31 cellular contexts compared by ENCODE assay signal in genomic region chr12:123528858-123529257, GRCh38.
"Had no signal": no experiment of that assay in that cellular context is flagged by ENCODE, and none has a peak within 500 bp of the region (broad histone marks: within the 10 kb centered on the region; RNA-seq: fewer than 3 reads in every experiment).

No MANE protein-coding gene starts in this region.

- H3K4me2 ChIP-seq: KMS-11 had no signal

- H3K27me3 ChIP-seq: brain microvascular endothelial cell, cardiac muscle cell, MG63, Peyer's patch had no signal

- H3K4me3 ChIP-seq: cardiac muscle cell, MG63, Peyer's patch had no signal

- H3K4me3 Mint-ChIP-seq: activated B cell treated with CpG ODN at 0.5 μM for 24 hours; activated CD4-positive, alpha-beta memory T cell treated with anti-CD3 and anti-CD28 coated beads, Interleukin-2, amount 10 ng/mL, durations not matched to agents 7 days and 5 days; activated naive CD8-positive, alpha-beta T cell treated with anti-CD3 and anti-CD28 coated beads, Interleukin-2, amount 50 U/mL, for 24 hours; activated T-cell treated with anti-CD3 and anti-CD28 coated beads, Interleukin-2, amount 50 U/mL, for 72 hours had no signal

- FAIRE-seq: TTC549 had no signal

- H3K27me3 Mint-ChIP-seq: activated CD4-positive, alpha-beta memory T cell treated with anti-CD3 and anti-CD28 coated beads, Interleukin-2, amount 10 ng/mL, durations not matched to agents 7 days and 5 days; activated naive CD8-positive, alpha-beta T cell treated with anti-CD3 and anti-CD28 coated beads, Interleukin-2, amount 50 U/mL, for 24 hours; IgD-negative memory B cell had no signal

- H3K9me3 ChIP-seq: MG63, Peyer's patch had no signal

- H3K27ac ChIP-seq: brain microvascular endothelial cell, cardiac muscle cell, KMS-11, Peyer's patch had no signal

- H3K9me3 Mint-ChIP-seq: activated B cell treated with CpG ODN at 0.5 μM for 24 hours; activated CD4-positive, alpha-beta memory T cell treated with anti-CD3 and anti-CD28 coated beads, Interleukin-2, amount 10 ng/mL, durations not matched to agents 7 days and 5 days; activated naive CD4-positive, alpha-beta T cell treated with anti-CD3 and anti-CD28 coated beads, Interleukin-2, amount 50 U/mL, for 72 hours; activated naive CD8-positive, alpha-beta T cell treated with anti-CD3 and anti-CD28 coated beads, Interleukin-2, amount 50 U/mL, for 24 hours; activated T-cell treated with anti-CD3 and anti-CD28 coated beads, Interleukin-2, amount 50 U/mL, for 72 hours; IgD-negative memory B cell had no signal

- H3K36me3 Mint-ChIP-seq: activated naive CD4-positive, alpha-beta T cell treated with anti-CD3 and anti-CD28 coated beads, Interleukin-2, amount 50 U/mL, for 72 hours had no signal

- H3K9ac ChIP-seq: KMS-11 had no signal

- H3K36me3 ChIP-seq: Peyer's patch had no signal

- H3K27ac Mint-ChIP-seq: activated B cell treated with CpG ODN at 0.5 μM for 24 hours; activated CD4-positive, alpha-beta memory T cell treated with anti-CD3 and anti-CD28 coated beads, Interleukin-2, amount 10 ng/mL, durations not matched to agents 7 days and 5 days; activated naive CD4-positive, alpha-beta T cell treated with anti-CD3 and anti-CD28 coated beads, Interleukin-2, amount 50 U/mL, for 72 hours; activated naive CD8-positive, alpha-beta T cell treated with anti-CD3 and anti-CD28 coated beads, Interleukin-2, amount 50 U/mL, for 24 hours; activated T-cell treated with anti-CD3 and anti-CD28 coated beads, Interleukin-2, amount 50 U/mL, for 72 hours; IgD-negative memory B cell had no signal

- DNase-seq: activated B cell treated with CpG ODN at 0.5 μM for 24 hours; activated CD4-positive, alpha-beta memory T cell treated with anti-CD3 and anti-CD28 coated beads, Interleukin-2, amount 10 ng/mL, durations not matched to agents 7 days and 5 days; activated CD4-positive, alpha-beta T cell treated with anti-CD3 and anti-CD28 coated beads for 1 hour; activated CD4-positive, alpha-beta T cell treated with anti-CD3 and anti-CD28 coated beads, Interleukin-2, amount 50 U/mL, for 1 hour; activated naive CD8-positive, alpha-beta T cell treated with anti-CD3 and anti-CD28 coated beads, Interleukin-2, amount 50 U/mL, for 24 hours; activated T-cell treated with anti-CD3 and anti-CD28 coated beads for 4 hours; activated T-cell treated with anti-CD3 and anti-CD28 coated beads, Interleukin-2, amount 50 U/mL, for 72 hours; amygdala; brain microvascular endothelial cell; MG63; MV-4-11; NCI-H1092 treated with DMSO at 0.1 percent for 48 hours; NCI-H1417 treated with DMSO at 0.1 percent for 48 hours; NCI-H1694; NCI-H2029; NCI-H2107; NCI-H2171 treated with DMSO at 0.1 percent for 48 hours; NCI-H226; NCI-H510A; NCI-H526 treated with DMSO at 0.1 percent for 48 hours; NCI-H82; OCI-M1; Peyer's patch; SHP77 treated with DMSO at 0.1 percent for 48 hours; T-helper 2 cell; T1000 had no signal
